ENCODE assay signal across 7 cellular contexts in genomic region chr2:233414777-233415570, GRCh38.
DNase-seq lines count a peak whose midpoint lies in the region; ATAC-seq, FAIRE-seq and TF ChIP-seq lines count a peak whose summit lies in the region.

No MANE protein-coding gene starts in this region.

- H4K20me1 ChIP-seq in keratinocyte (ENCODE audit: control insufficient read depth, extremely low read depth, insufficient read depth, low read length) = no peaks in the 10 kb centered on the region

- peaks cover 36% of the 10 kb centered on the region for H3K4me1 ChIP-seq in keratinocyte (ENCODE audit: control insufficient read depth, extremely low read depth, insufficient read depth, low read length)

- CTCF ChIA-PET in activated CD8-positive, alpha-beta memory T cell treated with anti-CD3 and anti-CD28 coated beads, Interleukin-2, amount 10 ng/mL, durations not matched to agents 7 days and 5 days (lab: Charles Lee) = interaction anchor here (0.9 to 14.8 kb wide), 5 partner anchors 10 to 61 kb away, joined by 3 to 145 read pairs (median 3); partner anchors contain the start of gene DGKD

- H3K79me2 ChIP-seq in keratinocyte (ENCODE audit: control insufficient read depth, insufficient read depth, low read length) = no peaks in the 10 kb centered on the region

- peak; percentile 78 for DNase-seq in activated CD8-positive, alpha-beta memory T cell treated with anti-CD3 and anti-CD28 coated beads, Interleukin-2, amount 10 ng/mL, durations not matched to agents 7 days and 5 days
- DNase-seq in keratinocyte (ENCODE audit: low read depth, low spot score) (no peak), occipital lobe (lab: John Stamatoyannopoulos, UW) (no peak), superior temporal gyrus (ENCODE audit: extremely low spot score) (no peak)

- H3K27ac ChIP-seq in keratinocyte (ENCODE audit: control insufficient read depth, insufficient read depth, low read length) = peak overlapping the region; percentile 10

- no peak for TF ChIP-seq EP300 in Ishikawa (IDR thresholded peaks at IDR 0.05; ENCODE audit: borderline replicate concordance)

- FAIRE-seq in keratinocyte (lab: Jason Lieb, UNC) = peak; percentile 56

- H3K36me3 Mint-ChIP-seq in activated CD8-positive, alpha-beta memory T cell treated with anti-CD3 and anti-CD28 coated beads, Interleukin-2, amount 10 ng/mL, durations not matched to agents 7 days and 5 days = peaks cover 50% of the 10 kb centered on the region
- H3K36me3 Mint-ChIP-seq in stimulated activated naive CD8-positive, alpha-beta T cell treated with anti-CD3 and anti-CD28 coated beads, Interleukin-15, Interleukin-2, amounts not matched to agents 100 ng/mL and 50 ng/mL, for 24 hours (ENCODE audit: low read depth) = peaks cover 57% of the 10 kb centered on the region

- H3K27me3 ChIP-seq in keratinocyte (ENCODE audit: control insufficient read depth, extremely low read depth, insufficient read depth, low read length) = no peaks in the 10 kb centered on the region

- no peak overlapping the region for H3K9ac ChIP-seq in keratinocyte (ENCODE audit: control insufficient read depth, extremely low read depth, insufficient read depth, low read length)

- H3K27me3 Mint-ChIP-seq in activated CD8-positive, alpha-beta memory T cell treated with anti-CD3 and anti-CD28 coated beads, Interleukin-2, amount 10 ng/mL, durations not matched to agents 7 days and 5 days = no peaks in the 10 kb centered on the region
- H3K27me3 Mint-ChIP-seq in stimulated activated naive CD8-positive, alpha-beta T cell treated with anti-CD3 and anti-CD28 coated beads, Interleukin-15, Interleukin-2, amounts not matched to agents 100 ng/mL and 50 ng/mL, for 24 hours = no peaks in the 10 kb centered on the region

- H3K4me1 Mint-ChIP-seq in activated CD8-positive, alpha-beta memory T cell treated with anti-CD3 and anti-CD28 coated beads, Interleukin-2, amount 10 ng/mL, durations not matched to agents 7 days and 5 days = peaks cover 79% of the 10 kb centered on the region
- peaks cover 97% of the 10 kb centered on the region for H3K4me1 Mint-ChIP-seq in stimulated activated naive CD8-positive, alpha-beta T cell treated with anti-CD3 and anti-CD28 coated beads, Interleukin-15, Interleukin-2, amounts not matched to agents 100 ng/mL and 50 ng/mL, for 24 hours (ENCODE audit: low read depth)

- no peak for TF ChIP-seq CTCF in keratinocyte (optimal IDR thresholded peaks at IDR 0.05 in 1 of 3, IDR thresholded peaks at IDR 0.05 in 1 of 3, conservative IDR thresholded peaks at IDR 0.05 in 1 of 3; ENCODE audit: extremely low read depth in 1 of 3, insufficient read depth in 2 of 3, low read length in 3 of 3)

- no peak overlapping the region for H3K4me3 ChIP-seq in keratinocyte (ENCODE audit: control insufficient read depth in 2 of 3, extremely low read depth in 1 of 3, insufficient read depth in 2 of 3, low read depth in 1 of 3, low read length in 3 of 3)

- TF ChIP-seq RAD21 in Ishikawa (IDR thresholded peaks at IDR 0.05; ENCODE audit: low read depth) = no peak

- no peak overlapping the region for H2AFZ ChIP-seq in keratinocyte (ENCODE audit: control insufficient read depth, low read length)

- H3K27ac Mint-ChIP-seq in activated CD8-positive, alpha-beta memory T cell treated with anti-CD3 and anti-CD28 coated beads, Interleukin-2, amount 10 ng/mL, durations not matched to agents 7 days and 5 days = peak overlapping the region; percentile 85
- peak overlapping the region; percentile 79 for H3K27ac Mint-ChIP-seq in stimulated activated naive CD8-positive, alpha-beta T cell treated with anti-CD3 and anti-CD28 coated beads, Interleukin-15, Interleukin-2, amounts not matched to agents 100 ng/mL and 50 ng/mL, for 24 hours

- peak; percentile 62 for ATAC-seq in activated CD8-positive, alpha-beta memory T cell treated with anti-CD3 and anti-CD28 coated beads, Interleukin-2, amount 10 ng/mL, durations not matched to agents 7 days and 5 days
- no peak for ATAC-seq in HG03139 (IDR thresholded peaks at IDR 0.05; ENCODE audit: unreplicated experiment)

- H3K9me3 Mint-ChIP-seq in activated CD8-positive, alpha-beta memory T cell treated with anti-CD3 and anti-CD28 coated beads, Interleukin-2, amount 10 ng/mL, durations not matched to agents 7 days and 5 days (ENCODE audit: low read depth) = peaks cover 13% of the 10 kb centered on the region
- peaks cover 15% of the 10 kb centered on the region for H3K9me3 Mint-ChIP-seq in stimulated activated naive CD8-positive, alpha-beta T cell treated with anti-CD3 and anti-CD28 coated beads, Interleukin-15, Interleukin-2, amounts not matched to agents 100 ng/mL and 50 ng/mL, for 24 hours

- H3K9me1 ChIP-seq in keratinocyte (ENCODE audit: control insufficient read depth, extremely low read depth, insufficient read depth, low read length) = no peaks in the 10 kb centered on the region

- dilution Hi-C loops in keratinocyte (cut with MboI; ENCODE audit: extremely low pct_ligation_motif_present, low sequenced_read_pairs) = no loop called here

- peak overlapping the region; percentile 30 for H3K4me2 ChIP-seq in keratinocyte (ENCODE audit: control insufficient read depth, extremely low read depth, insufficient read depth, low read depth, low read length)

- H3K9me3 ChIP-seq in keratinocyte (ENCODE audit: control insufficient read depth, low read depth, low read length) = peaks cover 2% of the 10 kb centered on the region

- H3K36me3 ChIP-seq in keratinocyte (ENCODE audit: control insufficient read depth in 2 of 2, extremely low read depth in 1 of 2, insufficient read depth in 2 of 2, low read length in 2 of 2) = peaks cover 0 to 7% of the 10 kb centered on the region in 2 experiments

- peak overlapping the region; percentile 33 for H3K4me3 Mint-ChIP-seq in activated CD8-positive, alpha-beta memory T cell treated with anti-CD3 and anti-CD28 coated beads, Interleukin-2, amount 10 ng/mL, durations not matched to agents 7 days and 5 days
- H3K4me3 Mint-ChIP-seq in stimulated activated naive CD8-positive, alpha-beta T cell treated with anti-CD3 and anti-CD28 coated beads, Interleukin-15, Interleukin-2, amounts not matched to agents 100 ng/mL and 50 ng/mL, for 24 hours = peak overlapping the region; percentile 46

TF ChIP-seq in Ishikawa, 13 proteins besides CTCF, POLR2A, EP300 and RAD21:
- TF ChIP-seq NFIC (IDR thresholded peaks at IDR 0.05) (peak; percentile 53), CEBPB (IDR thresholded peaks at IDR 0.05) (no peak), ZBTB7A (IDR thresholded peaks at IDR 0.05; ENCODE audit: low read depth) (no peak)
TF ChIP-seq in Ishikawa: peak in this region for 1.
